In the genomic region with DNA sequence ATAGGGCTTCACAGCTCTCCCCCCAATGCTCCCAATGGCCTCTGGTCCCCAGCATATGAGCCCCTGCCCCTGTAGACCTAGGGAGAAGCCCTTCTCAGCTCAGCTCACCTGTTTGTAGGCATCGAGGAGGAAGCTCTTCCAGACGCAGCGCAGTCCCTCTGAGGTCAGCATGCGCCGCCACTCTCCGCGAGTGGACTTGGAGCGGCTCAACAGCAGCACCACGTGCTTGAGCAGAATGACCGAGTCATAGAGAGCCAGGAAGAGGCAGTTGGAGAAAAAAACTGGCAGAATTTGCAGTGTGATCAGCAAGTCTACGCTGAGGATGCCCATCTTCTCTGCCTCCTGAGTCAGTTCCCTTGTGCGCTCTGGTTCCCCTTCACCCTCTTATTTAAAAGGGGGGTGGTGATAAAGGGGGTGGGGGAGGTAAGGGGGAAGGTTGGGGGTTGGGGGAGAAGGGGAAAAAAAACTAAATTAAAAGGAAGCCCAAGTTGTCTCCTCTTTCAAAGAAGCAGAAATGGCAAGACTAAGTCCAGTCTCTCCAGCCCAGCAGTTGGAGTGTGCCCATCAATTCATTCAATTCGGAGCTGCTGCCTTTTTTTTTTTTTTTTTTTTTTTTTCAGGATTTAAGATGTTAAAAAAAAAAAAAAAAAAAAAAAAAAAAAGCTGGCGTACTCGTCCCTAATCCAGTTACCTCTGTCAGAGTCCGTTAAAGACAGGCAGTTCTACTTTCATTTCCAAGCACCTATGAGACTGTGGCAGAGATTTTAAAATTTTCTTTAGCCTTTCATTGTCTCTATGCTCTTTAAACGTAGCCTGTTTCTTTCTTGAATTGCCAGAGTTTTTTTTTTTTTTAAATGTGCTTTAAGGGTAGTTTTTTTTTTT, we compare ENCODE assay signal across 9 cellular contexts. TPM values are rescaled to one million over a fixed set of nuclear protein-coding genes. Genes with fewer than 3 reads are reported as not detected.
DNase-seq lines count a peak whose midpoint lies in the region; ATAC-seq and TF ChIP-seq lines count a peak whose summit lies in the region.
"Had no signal": no experiment of that assay in that cellular context is flagged by ENCODE, and none has a peak within 500 bp of the region (broad histone marks: within the 10 kb centered on the region; RNA-seq: fewer than 3 reads in every experiment).

A gene (minus strand): TSS at position 362 of the 882 bp plus-strand sequence. CDS start 32 bp downstream, at position 330.

- H3K4me1 ChIP-seq in psoas muscle: no peaks in the 10 kb centered on the region

- CTCF ChIA-PET in activated CD8-positive, alpha-beta T cell treated with anti-CD3 and anti-CD28 coated beads, Interleukin-2, amount 10 ng/mL, durations not matched to agents 7 days and 5 days (lab: Charles Lee): no interaction called here

- POLR2A ChIA-PET in activated CD8-positive, alpha-beta T cell treated with anti-CD3 and anti-CD28 coated beads, Interleukin-2, amount 10 ng/mL, durations not matched to agents 7 days and 5 days (lab: Charles Lee): no interaction called here

- peak within 1 kb of the TSS; percentile 26 for H3K4me3 Mint-ChIP-seq in glutamatergic neuron (ENCODE audit: unreplicated experiment)
- H3K4me3 Mint-ChIP-seq in activated CD8-positive, alpha-beta T cell treated with anti-CD3 and anti-CD28 coated beads, Interleukin-2, amount 10 ng/mL, durations not matched to agents 7 days and 5 days: no peak within 1 kb of the TSS

- H3K9me3 Mint-ChIP-seq in glutamatergic neuron (ENCODE audit: unreplicated experiment): peaks cover 1% of the 10 kb centered on the region
- H3K9me3 Mint-ChIP-seq in activated CD8-positive, alpha-beta T cell treated with anti-CD3 and anti-CD28 coated beads, Interleukin-2, amount 10 ng/mL, durations not matched to agents 7 days and 5 days (ENCODE audit: insufficient read depth): no peaks in the 10 kb centered on the region

- peak within 1 kb of the TSS; percentile 33 for H3K4me3 ChIP-seq in psoas muscle
- H3K4me3 ChIP-seq: lung had no signal

- intact Hi-C loops in psoas muscle (cut with DNase I): no loop called here

- H3K27me3 ChIP-seq in psoas muscle (ENCODE audit: insufficient read depth in 3 of 3, low read length in 2 of 3): no peaks in the 10 kb centered on the region

- in situ Hi-C loops in SK-MEL-5 (cut with HindIII; ENCODE audit: low pct_unique_long_range_greater_than_20kb, low sequenced_read_pairs): no loop called here

- peaks cover 3% of the 10 kb centered on the region for H3K27me3 Mint-ChIP-seq in glutamatergic neuron (ENCODE audit: unreplicated experiment)
- no peaks in the 10 kb centered on the region for H3K27me3 Mint-ChIP-seq in activated CD8-positive, alpha-beta T cell treated with anti-CD3 and anti-CD28 coated beads, Interleukin-2, amount 10 ng/mL, durations not matched to agents 7 days and 5 days (ENCODE audit: low read depth)

- H3K27ac Mint-ChIP-seq in glutamatergic neuron (ENCODE audit: unreplicated experiment): no peak within 1 kb of the TSS
- H3K27ac Mint-ChIP-seq in activated CD8-positive, alpha-beta T cell treated with anti-CD3 and anti-CD28 coated beads, Interleukin-2, amount 10 ng/mL, durations not matched to agents 7 days and 5 days: no peak within 1 kb of the TSS

- no peak for TF ChIP-seq CTCF in glutamatergic neuron (IDR thresholded peaks at IDR 0.05; ENCODE audit: partially characterized antibody, unreplicated experiment)
- no peak for TF ChIP-seq CTCF in psoas muscle (IDR thresholded peaks at IDR 0.05)

- no peak within 1 kb of the TSS for H3K27ac ChIP-seq in psoas muscle

- ATAC-seq in psoas muscle: peak; percentile 53 to 76 (median 62)
- no peak for ATAC-seq in activated CD8-positive, alpha-beta T cell treated with anti-CD3 and anti-CD28 coated beads, Interleukin-2, amount 10 ng/mL, durations not matched to agents 7 days and 5 days

- H3K36me3 Mint-ChIP-seq in glutamatergic neuron (ENCODE audit: unreplicated experiment): no peaks in the 10 kb centered on the region
- no peaks in the 10 kb centered on the region for H3K36me3 Mint-ChIP-seq in activated CD8-positive, alpha-beta T cell treated with anti-CD3 and anti-CD28 coated beads, Interleukin-2, amount 10 ng/mL, durations not matched to agents 7 days and 5 days (ENCODE audit: low read depth)

- no peaks in the 10 kb centered on the region for H3K36me3 ChIP-seq in psoas muscle (ENCODE audit: insufficient read depth in 1 of 2, low read depth in 1 of 2)

- 14 to 36% (median 20%) methylated on average over 17 of the region's 17 CpGs for whole genome bisulfite sequencing in psoas muscle, 3 donors

- peak; percentile 84 for DNase-seq in DMS53 (lab: John Stamatoyannopoulos, UW)
- DNase-seq in SK-MEL-5 (ENCODE audit: low read depth, low spot score): peak; percentile 21
- no peak for DNase-seq in glutamatergic neuron
- DNase-seq in psoas muscle: peak; percentile 40 to 60
- DNase-seq in NOMO-1 treated with DMSO at 0.1 percent for 48 hours (lab: John Stamatoyannopoulos, UW; ENCODE audit: unreplicated experiment): no peak
- no peak for DNase-seq in activated CD8-positive, alpha-beta T cell treated with anti-CD3 and anti-CD28 coated beads, Interleukin-2, amount 10 ng/mL, durations not matched to agents 7 days and 5 days
- DNase-seq in stimulated activated CD4-positive, alpha-beta T cell treated with anti-CD3 and anti-CD28 coated beads, Interleukin-4, amount 100 ng/mL, for 24 hours: no peak
- DNase-seq in DMS153 treated with DMSO at 0.1 percent for 48 hours (lab: John Stamatoyannopoulos, UW; ENCODE audit: unreplicated experiment): no peak

- H3K4me1 Mint-ChIP-seq in glutamatergic neuron (ENCODE audit: low read depth, unreplicated experiment): peaks cover 7% of the 10 kb centered on the region
- no peaks in the 10 kb centered on the region for H3K4me1 Mint-ChIP-seq in activated CD8-positive, alpha-beta T cell treated with anti-CD3 and anti-CD28 coated beads, Interleukin-2, amount 10 ng/mL, durations not matched to agents 7 days and 5 days (ENCODE audit: low read depth)

- H3K9me3 ChIP-seq in psoas muscle: no peaks in the 10 kb centered on the region

RNA-seq across cellular contexts. Expression of the gene that starts here (rescaled TPM):
- total RNA-seq in SK-MEL-5 (2014; rRNA removed; shearing (Covaris generic)): 0.08 and 0.93 TPM in 2 replicates
- 0.09 and 0.10 TPM in 2 replicates for polyA plus RNA-seq in SK-MEL-5 (2015; cell fraction: cytosol; rRNA removed)
- polyA plus RNA-seq in SK-MEL-5 (2015; cell fraction: nucleus; rRNA removed): 0.14 and 0.21 TPM in 2 replicates
- 1.5 TPM for total RNA-seq in glutamatergic neuron (ENCODE audit: unreplicated experiment)
- total RNA-seq in psoas muscle: 10 to 100 TPM in 2 of 4 donors, 1 to 10 TPM in 1, under 1 TPM in 1; 0.76 to 38.8 (median 15.7) TPM
- polyA plus RNA-seq in psoas muscle: 10 to 100 TPM in 1 of 3 donors, 1 to 10 TPM in 2; 1.3 to 16.5 (median 2.8) TPM
- not detected for total RNA-seq in activated CD8-positive, alpha-beta T cell treated with anti-CD3 and anti-CD28 coated beads, Interleukin-2, amount 10 ng/mL, durations not matched to agents 7 days and 5 days

Comparison
In these comparisons a context has a peak if more than half of its experiments do, and no peak if none do; other contexts are left out.
1. Peak in DNase-seq in SK-MEL-5; RNA of the gene not detected or under 1 TPM.
2. DNase-seq: peak in DMS53 (single experiment) and psoas muscle (2 of 2); none in glutamatergic neuron (single experiment), NOMO-1 treated with DMSO at 0.1 percent for 48 hours (single experiment), activated CD8-positive, alpha-beta T cell treated with anti-CD3 and anti-CD28 coated beads, Interleukin-2, amount 10 ng/mL, durations not matched to agents 7 days and 5 days (single experiment), stimulated activated CD4-positive, alpha-beta T cell treated with anti-CD3 and anti-CD28 coated beads, Interleukin-4, amount 100 ng/mL, for 24 hours (single experiment) and DMS153 treated with DMSO at 0.1 percent for 48 hours (single experiment).